8 cellular contexts compared by ENCODE assay signal in genomic region chr4:118916890-118917289, GRCh38. TPM values are rescaled to one million over a fixed set of nuclear protein-coding genes. Genes with fewer than 3 reads are reported as not detected.
DNase-seq lines count a peak whose midpoint lies in the region; ATAC-seq and TF ChIP-seq lines count a peak whose summit lies in the region.
"Not testable (repeated sequence)": the region's sequence is repeated elsewhere in the genome, so short reads cannot be mapped to it uniquely, and the experiment has no call there.
"Had no signal": no experiment of that assay in that cellular context is flagged by ENCODE, and none has a peak within 500 bp of the region (broad histone marks: within the 10 kb centered on the region; RNA-seq: fewer than 3 reads in every experiment).

No MANE protein-coding gene starts in this region.

- H3K27ac ChIP-seq in ascending aorta (peak overlapping the region; percentile 72 to 78), heart right ventricle (peak overlapping the region in 9 of 10 donors; percentile 4 to 89 (median 11)), rectal smooth muscle tissue (ENCODE audit: low read depth, low read length) (peak overlapping the region; percentile 77), stomach (peak overlapping the region in 4 of 5 donors; percentile 30 to 80 (median 46)), tibial artery (peak overlapping the region; percentile 84 to 90)

- intact Hi-C loops in ascending aorta (cut with DNase I) (loop anchor here (2.0 kb wide), 1 partner anchor 14 kb away; no protein-coding TSS in a partner anchor), tibial artery (cut with DNase I; ENCODE audit: low total_unique reads) (loop anchor here (10.0 kb wide), 1 partner anchor 118 kb away; no protein-coding TSS in a partner anchor)
- intact Hi-C loops in heart right ventricle (cut with DNase I); mucosa of descending colon (cut with DNase I, micrococcal nuclease); stomach (cut with DNase I; ENCODE audit: low total_unique reads): not testable (repeated sequence)

- TF ChIP-seq EP300 in stomach (IDR thresholded peaks at IDR 0.05), result not testable (repeated sequence)

- not testable (repeated sequence) for H3K9ac ChIP-seq in rectal smooth muscle tissue (ENCODE audit: low read length)

- ATAC-seq in esophagus mucosa (peak; percentile 32), heart right ventricle (peak in 1 of 8 donors; percentile 8), mucosa of descending colon (peak; percentile 14)

- not testable (repeated sequence) for H3K27me3 ChIP-seq in ascending aorta; heart right ventricle; rectal smooth muscle tissue (ENCODE audit: control insufficient read depth, insufficient read depth, low read length); stomach; tibial artery

- TF ChIP-seq POLR2A in stomach (IDR thresholded peaks at IDR 0.05), result not testable (repeated sequence)

- WGBS in heart right ventricle, 2 donors, result 96 to 98% methylated on average over 7 of the region's 7 CpGs
- 85 to 95% (median 92%) methylated on average over 7 of the region's 7 CpGs for WGBS in stomach, 5 donors

- DNase-seq in ascending aorta (ENCODE audit: low spot score in 2 of 2); heart right ventricle; mucosa of descending colon; stomach; tibial artery: not testable (repeated sequence)

- not testable (repeated sequence) for TF ChIP-seq CTCF in ascending aorta (IDR thresholded peaks at IDR 0.05); heart right ventricle (IDR thresholded peaks at IDR 0.05); mucosa of descending colon (IDR thresholded peaks at IDR 0.05); stomach (IDR thresholded peaks at IDR 0.05); tibial artery (IDR thresholded peaks at IDR 0.05)

- H3K4me1 ChIP-seq in ascending aorta (peaks cover 11 to 48% of the 10 kb centered on the region in 2 donors), heart right ventricle (peaks cover 10 to 70% (median 46%) of the 10 kb centered on the region in 9 donors), rectal smooth muscle tissue (ENCODE audit: control insufficient read depth, insufficient read depth, low read length) (peaks cover 24% of the 10 kb centered on the region), stomach (peaks cover 0 to 32% (median 9%) of the 10 kb centered on the region in 4 donors), tibial artery (peaks cover 0 to 94% (median 23%) of the 10 kb centered on the region in 4 donors)
- H3K4me1 ChIP-seq in mucosa of descending colon (ENCODE audit: low read depth), result not testable (repeated sequence)

- not testable (repeated sequence) for H3K9me3 ChIP-seq in ascending aorta, heart right ventricle, mucosa of descending colon, stomach, tibial artery

- not testable (repeated sequence) for H3K4me3 ChIP-seq in ascending aorta; heart right ventricle; mucosa of descending colon; rectal smooth muscle tissue (ENCODE audit: low read length); stomach; tibial artery

- not testable (repeated sequence) for H3K36me3 ChIP-seq in ascending aorta; heart right ventricle; mucosa of descending colon (ENCODE audit: low read depth); rectal smooth muscle tissue (ENCODE audit: control insufficient read depth, insufficient read depth, low read length); stomach; tibial artery

RNA-seq across cellular contexts. Expression of gene SYNPO2, which starts 28.2 kb away (rescaled TPM):
- total RNA-seq in ascending aorta (178 TPM), esophagus mucosa (13.3 TPM), heart right ventricle (100 to 1,000 TPM; 197 to 405 (median 267) TPM), mucosa of descending colon (100 to 1,000 TPM in 1 of 3 donors, 10 to 100 TPM in 2; 18.9 to 804 (median 91.1) TPM), stomach (100 to 1,000 TPM; 114 to 644 (median 427) TPM)
- polyA plus RNA-seq in heart right ventricle (10 to 100 TPM; 27.5 to 29.1 TPM), stomach (10 to 100 TPM; 24.8 to 83.4 (median 34.5) TPM)
- polyA plus RNA-seq: CD14-positive monocyte had no signal

Comparison
In these comparisons a context has a peak if more than half of its experiments do, and no peak if none do; other contexts are left out.
1. H3K27ac ChIP-seq: peak in every context shown above with its lines; median percentile 87 in tibial artery; 77 in rectal smooth muscle tissue; 75 in ascending aorta; 46 in stomach; 11 in heart right ventricle.